In genomic region chr16:81693467-81694303, GRCh38 we compare ENCODE assay signal across 13 cellular contexts.
A peak's percentile ranks its signal among the peaks of the same experiment; 100 is the strongest.
DNase-seq lines count a peak whose midpoint lies in the region; ATAC-seq and TF ChIP-seq lines count a peak whose summit lies in the region.
"Had no signal": no experiment of that assay in that cellular context is flagged by ENCODE, and none has a peak within 500 bp of the region (broad histone marks: within the 10 kb centered on the region; RNA-seq: fewer than 3 reads in every experiment).

No MANE protein-coding gene starts in this region.

- H3K4me1 ChIP-seq in smooth muscle cell (ENCODE audit: low read depth): peaks cover 17% of the 10 kb centered on the region

- H3K36me3 ChIP-seq in smooth muscle cell (ENCODE audit: low read depth) (no peaks in the 10 kb centered on the region), brain microvascular endothelial cell (replicated peaks) (peaks cover 24% of the 10 kb centered on the region)

- no peaks in the 10 kb centered on the region for H3K4me1 Mint-ChIP-seq in activated CD4-positive, alpha-beta memory T cell treated with anti-CD3 and anti-CD28 coated beads, Interleukin-2, amount 10 ng/mL, durations not matched to agents 7 days and 5 days

- CTCF ChIA-PET in activated CD4-positive, alpha-beta memory T cell treated with anti-CD3 and anti-CD28 coated beads, Interleukin-2, amount 10 ng/mL, durations not matched to agents 7 days and 5 days (lab: Charles Lee): no interaction called here

- peak overlapping the region; percentile 8 for H3K4me2 ChIP-seq in smooth muscle cell

- H3K9me3 ChIP-seq in smooth muscle cell (replicated peaks; ENCODE audit: low read depth): no peaks in the 10 kb centered on the region
- H3K9me3 ChIP-seq: adrenal gland, thoracic aorta had no signal

- in situ Hi-C loops in brain microvascular endothelial cell (cut with HindIII; ENCODE audit: low pct_ligation_motif_present, low sequenced_read_pairs): no loop called here

- H3K27ac Mint-ChIP-seq in activated CD4-positive, alpha-beta memory T cell treated with anti-CD3 and anti-CD28 coated beads, Interleukin-2, amount 10 ng/mL, durations not matched to agents 7 days and 5 days: peak overlapping the region; percentile 6
- H3K27ac Mint-ChIP-seq: T-cell had no signal

- H3K27me3 ChIP-seq in smooth muscle cell (ENCODE audit: low read depth) (no peaks in the 10 kb centered on the region), brain microvascular endothelial cell (replicated peaks) (no peaks in the 10 kb centered on the region)
- H3K27me3 ChIP-seq: adrenal gland had no signal

- peak overlapping the region; percentile 63 for H3K9ac ChIP-seq in smooth muscle cell (ENCODE audit: low read depth)

- H3K79me2 ChIP-seq in smooth muscle cell (ENCODE audit: low read depth): peaks cover 16% of the 10 kb centered on the region

- H3K27me3 Mint-ChIP-seq in activated CD4-positive, alpha-beta memory T cell treated with anti-CD3 and anti-CD28 coated beads, Interleukin-2, amount 10 ng/mL, durations not matched to agents 7 days and 5 days: no peaks in the 10 kb centered on the region
- H3K27me3 Mint-ChIP-seq: T-cell had no signal

- POLR2A ChIA-PET in activated CD4-positive, alpha-beta memory T cell treated with anti-CD3 and anti-CD28 coated beads, Interleukin-2, amount 10 ng/mL, durations not matched to agents 7 days and 5 days (lab: Charles Lee): no interaction called here

- H3K4me3 Mint-ChIP-seq in activated CD4-positive, alpha-beta memory T cell treated with anti-CD3 and anti-CD28 coated beads, Interleukin-2, amount 10 ng/mL, durations not matched to agents 7 days and 5 days: no peak overlapping the region
- H3K4me3 Mint-ChIP-seq: T-cell had no signal

- no peak for ATAC-seq in GM21529 (IDR thresholded peaks at IDR 0.05; ENCODE audit: unreplicated experiment)
- ATAC-seq: T-cell had no signal

- no peak for TF ChIP-seq CTCF in smooth muscle cell (IDR thresholded peaks at IDR 0.05; ENCODE audit: borderline replicate concordance, insufficient read depth, poor library complexity, severe bottlenecking)
- TF ChIP-seq CTCF in brain microvascular endothelial cell (IDR thresholded peaks at IDR 0.05; ENCODE audit: low read depth, low read length, missing control alignments): no peak

- DNase-seq in EH (ENCODE audit: low read depth) (peak; percentile 81), globus pallidus (ENCODE audit: low spot score) (peak; percentile 22), smooth muscle cell (lab: John Stamatoyannopoulos, UW; ENCODE audit: unreplicated experiment) (peak; percentile 8), D341Med (ENCODE audit: low spot score) (no peak), NOMO-1 (lab: John Stamatoyannopoulos, UW; ENCODE audit: unreplicated experiment in 2 of 2) (no peak), brain microvascular endothelial cell (no peak)
- no peak for DNase-seq in activated CD4-positive, alpha-beta memory T cell treated with anti-CD3 and anti-CD28 coated beads, Interleukin-2, amount 10 ng/mL, durations not matched to agents 7 days and 5 days
- DNase-seq: activated CD8-positive, alpha-beta memory T cell treated with anti-CD3 and anti-CD28 coated beads for 24 hours; adrenal gland; stimulated activated CD4-positive, alpha-beta T cell treated with anti-CD3 and anti-CD28 coated beads, Interleukin-4, amount 100 ng/mL, for 1 hour; T-cell had no signal

- WGBS in smooth muscle cell (ENCODE audit: low lambda C conversion rate): 48% methylated on average over 18 of the region's 18 CpGs

- H3F3A ChIP-seq in smooth muscle cell (ENCODE audit: low read depth): peaks cover 7% of the 10 kb centered on the region

- peak overlapping the region; percentile 90 for H3K27ac ChIP-seq in smooth muscle cell (ENCODE audit: low read depth)
- no peak overlapping the region for H3K27ac ChIP-seq in brain microvascular endothelial cell
- H3K27ac ChIP-seq: thoracic aorta had no signal

- H3K9me3 Mint-ChIP-seq in activated CD4-positive, alpha-beta memory T cell treated with anti-CD3 and anti-CD28 coated beads, Interleukin-2, amount 10 ng/mL, durations not matched to agents 7 days and 5 days: no peaks in the 10 kb centered on the region
- H3K9me3 Mint-ChIP-seq: T-cell had no signal

- H3K36me3 Mint-ChIP-seq in activated CD4-positive, alpha-beta memory T cell treated with anti-CD3 and anti-CD28 coated beads, Interleukin-2, amount 10 ng/mL, durations not matched to agents 7 days and 5 days (ENCODE audit: low read depth): peaks cover 27% of the 10 kb centered on the region

- H2AFZ ChIP-seq in smooth muscle cell (ENCODE audit: low read depth): no peak overlapping the region

- peaks cover 8% of the 10 kb centered on the region for H4K20me1 ChIP-seq in smooth muscle cell (ENCODE audit: low read depth)

- H3K4me3 ChIP-seq in smooth muscle cell (no peak overlapping the region), brain microvascular endothelial cell (ENCODE audit: low read depth, low read length) (no peak overlapping the region)
- H3K4me3 ChIP-seq: adrenal gland, thoracic aorta had no signal

Comparison
In these comparisons a context has a peak if more than half of its experiments do, and no peak if none do; other contexts are left out.
1. DNase-seq: peak in EH (single experiment), globus pallidus (single experiment) and smooth muscle cell (single experiment); none in activated CD4-positive, alpha-beta memory T cell treated with anti-CD3 and anti-CD28 coated beads, Interleukin-2, amount 10 ng/mL, durations not matched to agents 7 days and 5 days (single experiment), D341Med (single experiment), NOMO-1 (0 of 2) and brain microvascular endothelial cell (single experiment).